ENCODE assay signal across 9 cellular contexts in genomic region chr11:6413791-6414231, GRCh38.
A peak's percentile ranks its signal among the peaks of the same experiment; 100 is the strongest.
DNase-seq lines count a peak whose midpoint lies in the region.
"Had no signal": no experiment of that assay in that cellular context is flagged by ENCODE, and none has a peak within 500 bp of the region (broad histone marks: within the 10 kb centered on the region; RNA-seq: fewer than 3 reads in every experiment).

No MANE protein-coding gene starts in this region.

- DNase-seq in T-helper 2 cell (peak in 4 of 5 experiments; percentile 30 to 46 (median 40)), activated T-cell treated with anti-CD3 and anti-CD28 coated beads for 1 hour (ENCODE audit: low read depth) (peak; percentile 52), fibroblast of peridontal ligament (ENCODE audit: extremely low read depth) (peak; percentile 57), NCI-H510A treated with DMSO at 0.1 percent for 48 hours (lab: John Stamatoyannopoulos, UW) (no peak), NAMALWA (ENCODE audit: low spot score) (no peak), NCI-H774 (lab: John Stamatoyannopoulos, UW) (no peak)
- peak; percentile 65 to 87 (median 84) for DNase-seq in stimulated activated naive CD4-positive, alpha-beta T cell (lab: John Stamatoyannopoulos, UW)
- DNase-seq: DMS79 treated with DMSO at 0.1 percent for 48 hours, sigmoid colon had no signal

Comparison
In these comparisons a context has a peak if more than half of its experiments do, and no peak if none do; other contexts are left out.
1. DNase-seq: peak in T-helper 2 cell (4 of 5), activated T-cell treated with anti-CD3 and anti-CD28 coated beads for 1 hour (single experiment), fibroblast of peridontal ligament (single experiment) and stimulated activated naive CD4-positive, alpha-beta T cell (6 of 6); none in NCI-H510A treated with DMSO at 0.1 percent for 48 hours (single experiment), NAMALWA (single experiment) and NCI-H774 (single experiment).